Comparison of ENCODE assay signal across 19 cellular contexts in the genomic region with DNA sequence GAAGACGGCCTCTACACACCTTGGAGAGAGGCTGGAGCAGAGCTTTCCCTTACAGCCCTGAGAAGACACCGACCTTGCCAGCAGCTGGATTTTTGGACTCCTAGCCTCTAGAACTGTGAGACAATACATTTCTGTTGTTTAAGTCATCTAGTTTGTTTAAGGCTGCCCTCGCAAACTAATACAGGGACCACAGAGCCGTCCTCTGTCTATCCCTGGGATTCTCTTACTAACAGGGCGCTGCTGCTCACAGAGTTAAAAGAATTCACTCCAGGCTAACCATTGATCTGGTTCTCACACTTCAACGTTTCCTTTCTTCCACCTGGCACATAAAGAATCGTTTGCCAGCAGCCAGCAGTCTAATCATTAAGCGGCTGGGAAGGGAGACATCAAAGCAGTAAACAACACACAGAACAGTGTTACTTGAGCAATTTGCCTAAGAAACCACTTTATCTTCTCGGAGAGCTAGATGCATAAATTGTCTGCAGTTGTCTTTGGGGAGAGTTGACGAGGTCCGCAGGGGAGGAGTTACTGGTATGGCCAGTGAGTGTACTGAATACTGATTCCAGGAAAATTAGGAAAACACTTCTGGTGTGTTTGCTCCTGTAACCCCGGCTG.
A peak's percentile ranks its signal among the peaks of the same experiment; 100 is the strongest.
DNase-seq lines count a peak whose midpoint lies in the region; ATAC-seq and TF ChIP-seq lines count a peak whose summit lies in the region.
"Had no signal": no experiment of that assay in that cellular context is flagged by ENCODE, and none has a peak within 500 bp of the region (broad histone marks: within the 10 kb centered on the region; RNA-seq: fewer than 3 reads in every experiment).

No MANE protein-coding gene starts in this region.

- TF ChIP-seq EP300 in transverse colon (IDR thresholded peaks at IDR 0.05; ENCODE audit: low read depth), result no peak

- H3K4me1 ChIP-seq in transverse colon, result peaks cover 0 to 7% (median 5%) of the 10 kb centered on the region in 4 donors
- H3K4me1 ChIP-seq: colonic mucosa had no signal

- no peaks in the 10 kb centered on the region for H3K9me3 ChIP-seq in transverse colon
- H3K9me3 ChIP-seq: colonic mucosa had no signal

- H3K4me3 ChIP-seq in fibroblast of mammary gland (ENCODE audit: control insufficient read depth, low read depth, low read length), result no peak overlapping the region
- no peak overlapping the region for H3K4me3 ChIP-seq in transverse colon
- H3K4me3 ChIP-seq in brain microvascular endothelial cell (ENCODE audit: low read depth, low read length), result no peak overlapping the region
- H3K4me3 ChIP-seq: colonic mucosa, esophagus muscularis mucosa had no signal

- H3K27ac ChIP-seq in transverse colon (peak overlapping the region in 3 of 4 donors; percentile 23 to 49 (median 39)), brain microvascular endothelial cell (no peak overlapping the region)
- H3K27ac ChIP-seq: colonic mucosa, esophagus muscularis mucosa had no signal

- H3K9me3 Mint-ChIP-seq in activated naive CD8-positive, alpha-beta T cell treated with anti-CD3 and anti-CD28 coated beads, Interleukin-2, amount 50 U/mL, for 24 hours, result no peaks in the 10 kb centered on the region
- H3K9me3 Mint-ChIP-seq: T-helper 1 cell treated with Interleukin-12 subunit alpha and Interleukin-12 subunit beta and Interleukin-4 antibody, amounts not matched to agents 30 μg/mL and 1 μg/mL, for 36 hours had no signal

- in situ Hi-C loops in transverse colon (cut with MboI; ENCODE audit: low pct_ligation_motif_present in 1 of 4, low pct_unique_long_range_greater_than_20kb in 1 of 4, low sequenced_read_pairs in 3 of 4) (no loop called here), brain microvascular endothelial cell (cut with HindIII; ENCODE audit: low pct_ligation_motif_present, low sequenced_read_pairs) (no loop called here)

- no peak for TF ChIP-seq POLR2A in transverse colon (IDR thresholded peaks at IDR 0.05)

- H3K27me3 Mint-ChIP-seq in activated naive CD8-positive, alpha-beta T cell treated with anti-CD3 and anti-CD28 coated beads, Interleukin-2, amount 50 U/mL, for 24 hours, result peaks cover 3% of the 10 kb centered on the region

- no peaks in the 10 kb centered on the region for H3K4me1 Mint-ChIP-seq in activated naive CD8-positive, alpha-beta T cell treated with anti-CD3 and anti-CD28 coated beads, Interleukin-2, amount 50 U/mL, for 24 hours
- H3K4me1 Mint-ChIP-seq: CD4-positive, CD25-positive, alpha-beta regulatory T cell had no signal

- H3K4me3 Mint-ChIP-seq in activated naive CD8-positive, alpha-beta T cell treated with anti-CD3 and anti-CD28 coated beads, Interleukin-2, amount 50 U/mL, for 24 hours, result no peak overlapping the region
- H3K4me3 Mint-ChIP-seq: CD4-positive, CD25-positive, alpha-beta regulatory T cell; stimulated activated naive CD8-positive, alpha-beta T cell treated with anti-CD3 and anti-CD28 coated beads, Interleukin-15, Interleukin-2, amounts not matched to agents 100 ng/mL and 50 ng/mL, for 24 hours; T-helper 1 cell treated with Interleukin-12 subunit alpha and Interleukin-12 subunit beta and Interleukin-4 antibody, amounts not matched to agents 30 μg/mL and 1 μg/mL, for 36 hours had no signal

- H3K36me3 ChIP-seq in transverse colon (no peaks in the 10 kb centered on the region), brain microvascular endothelial cell (replicated peaks) (no peaks in the 10 kb centered on the region)
- H3K36me3 ChIP-seq: colonic mucosa had no signal

- intact Hi-C loops in transverse colon (cut with DNase I; ENCODE audit: low total_unique reads), result loop anchor here (10.0 kb wide), 1 partner anchor 111 kb away; no protein-coding TSS in a partner anchor

- H3K27ac Mint-ChIP-seq in activated naive CD8-positive, alpha-beta T cell treated with anti-CD3 and anti-CD28 coated beads, Interleukin-2, amount 50 U/mL, for 24 hours, result no peak overlapping the region
- H3K27ac Mint-ChIP-seq: CD4-positive, CD25-positive, alpha-beta regulatory T cell; stimulated activated naive CD8-positive, alpha-beta T cell treated with anti-CD3 and anti-CD28 coated beads, Interleukin-15, Interleukin-2, amounts not matched to agents 100 ng/mL and 50 ng/mL, for 24 hours; T-helper 1 cell treated with Interleukin-12 subunit alpha and Interleukin-12 subunit beta and Interleukin-4 antibody, amounts not matched to agents 30 μg/mL and 1 μg/mL, for 36 hours had no signal

- DNase-seq in NCI-H2107 treated with DMSO at 0.1 percent for 48 hours (lab: John Stamatoyannopoulos, UW; ENCODE audit: unreplicated experiment) (peak; percentile 21), NCI-H2107 (lab: John Stamatoyannopoulos, UW) (no peak), fibroblast of mammary gland (ENCODE audit: low read depth) (peak; percentile 14), mucosa of gallbladder (ENCODE audit: low spot score) (peak; percentile 47), transverse colon (no peak), brain microvascular endothelial cell (no peak)
- DNase-seq in activated naive CD8-positive, alpha-beta T cell treated with anti-CD3 and anti-CD28 coated beads, Interleukin-2, amount 50 U/mL, for 24 hours, result no peak
- DNase-seq: 8988T; activated CD4-positive, alpha-beta T cell treated with anti-CD3 and anti-CD28 coated beads for 4 hours; activated T-cell treated with anti-CD3 and anti-CD28 coated beads for 4 hours; CD4-positive, CD25-positive, alpha-beta regulatory T cell; colonic mucosa; NCI-H1048; NCI-H510A treated with DMSO at 0.1 percent for 48 hours; retina had no signal

- WGBS in transverse colon (ENCODE audit: low coverage in 1 of 2), 2 donors, result 30 to 37% methylated on average over 3 to 12 of the region's 12 CpGs

- H3K36me3 Mint-ChIP-seq in activated naive CD8-positive, alpha-beta T cell treated with anti-CD3 and anti-CD28 coated beads, Interleukin-2, amount 50 U/mL, for 24 hours (ENCODE audit: low read depth), result no peaks in the 10 kb centered on the region
- H3K36me3 Mint-ChIP-seq: CD4-positive, CD25-positive, alpha-beta regulatory T cell had no signal

- no peak for ATAC-seq in activated naive CD8-positive, alpha-beta T cell treated with anti-CD3 and anti-CD28 coated beads, Interleukin-2, amount 50 U/mL, for 24 hours
- no peak for ATAC-seq in HG03045 (IDR thresholded peaks at IDR 0.05; ENCODE audit: unreplicated experiment)

- TF ChIP-seq CTCF in fibroblast of mammary gland (conservative IDR thresholded peaks at IDR 0.05; ENCODE audit: control insufficient read depth, insufficient read depth, low read depth, low read length) (no peak), transverse colon (IDR thresholded peaks at IDR 0.05) (no peak), brain microvascular endothelial cell (IDR thresholded peaks at IDR 0.05; ENCODE audit: low read depth, low read length, missing control alignments) (no peak)

- H3K27me3 ChIP-seq in transverse colon, result no peaks in the 10 kb centered on the region
- no peaks in the 10 kb centered on the region for H3K27me3 ChIP-seq in brain microvascular endothelial cell (replicated peaks)
- H3K27me3 ChIP-seq: colonic mucosa, esophagus muscularis mucosa had no signal

Comparison
In these comparisons a context has a peak if more than half of its experiments do, and no peak if none do; other contexts are left out.
1. DNase-seq: peak in NCI-H2107 treated with DMSO at 0.1 percent for 48 hours (single experiment), fibroblast of mammary gland (single experiment) and mucosa of gallbladder (single experiment); none in NCI-H2107 (single experiment), transverse colon (single experiment), activated naive CD8-positive, alpha-beta T cell treated with anti-CD3 and anti-CD28 coated beads, Interleukin-2, amount 50 U/mL, for 24 hours (single experiment) and brain microvascular endothelial cell (single experiment).